ENCODE assay signal across 12 cellular contexts in genomic region chr14:103543721-103544626, GRCh38. TPM values are rescaled to one million over a fixed set of nuclear protein-coding genes. Genes with fewer than 3 reads are reported as not detected.
DNase-seq lines count a peak whose midpoint lies in the region; ATAC-seq and TF ChIP-seq lines count a peak whose summit lies in the region.
"Had no signal": no experiment of that assay in that cellular context is flagged by ENCODE, and none has a peak within 500 bp of the region (broad histone marks: within the 10 kb centered on the region; RNA-seq: fewer than 3 reads in every experiment).

No MANE protein-coding gene starts in this region.

- H3K9ac ChIP-seq in NT2/D1 (ENCODE audit: insufficient read length, low read depth): peak overlapping the region; percentile 70

- POLR2A ChIA-PET in GM10248 (lab: Yijun Ruan, JAX): no interaction called here

- H3K27me3 Mint-ChIP-seq in activated naive CD4-positive, alpha-beta T cell treated with anti-CD3 and anti-CD28 coated beads for 36 hours (ENCODE audit: low read depth): peaks cover 2% of the 10 kb centered on the region
- H3K27me3 Mint-ChIP-seq: activated CD4-positive, alpha-beta T cell treated with anti-CD3 and anti-CD28 coated beads, Interleukin-2, amount 10 ng/mL, durations not matched to agents 24 days and 14 days; activated naive CD8-positive, alpha-beta T cell; B cell had no signal

- no peaks in the 10 kb centered on the region for H3K9me3 ChIP-seq in NT2/D1 (ENCODE audit: insufficient read depth, low read length)
- no peaks in the 10 kb centered on the region for H3K9me3 ChIP-seq in ovary

- H3K36me3 ChIP-seq in NT2/D1 (ENCODE audit: insufficient read depth, insufficient read length, low read length) (no peaks in the 10 kb centered on the region), ovary (no peaks in the 10 kb centered on the region)

- H3K4me3 Mint-ChIP-seq in activated naive CD4-positive, alpha-beta T cell treated with anti-CD3 and anti-CD28 coated beads for 36 hours: no peak overlapping the region
- H3K4me3 Mint-ChIP-seq: activated CD4-positive, alpha-beta T cell treated with anti-CD3 and anti-CD28 coated beads, Interleukin-2, amount 10 ng/mL, durations not matched to agents 24 days and 14 days; activated naive CD8-positive, alpha-beta T cell; B cell had no signal

- no peaks in the 10 kb centered on the region for H3K36me3 Mint-ChIP-seq in activated naive CD4-positive, alpha-beta T cell treated with anti-CD3 and anti-CD28 coated beads for 36 hours (ENCODE audit: low read depth)
- H3K36me3 Mint-ChIP-seq: activated naive CD8-positive, alpha-beta T cell had no signal

- TF ChIP-seq POLR2A in ovary (IDR thresholded peaks at IDR 0.05): no peak

- no peak for TF ChIP-seq EP300 in ovary (IDR thresholded peaks at IDR 0.05)

- H3K27me3 ChIP-seq in NT2/D1 (ENCODE audit: insufficient read depth, insufficient read length) (no peaks in the 10 kb centered on the region), ovary (no peaks in the 10 kb centered on the region)

- 34 to 38% (median 36%) methylated on average over 21 to 35 of the region's 35 CpGs for WGBS in ovary, 3 donors

- CTCF ChIA-PET in activated naive CD4-positive, alpha-beta T cell treated with anti-CD3 and anti-CD28 coated beads for 36 hours (lab: Charles Lee): interaction anchor here (0.5 to 2.4 kb wide), 2 partner anchors 25 to 269 kb away, joined by 4 to 6 read pairs; no protein-coding TSS in a partner anchor
- CTCF ChIA-PET in GM10248 (lab: Yijun Ruan, JAX): interaction anchor here (1.3 to 14.9 kb wide), 3 partner anchors 9 to 57 kb away, joined by 3 to 214 read pairs (median 4); partner anchors contain the start of gene CKB

- H3K4me1 Mint-ChIP-seq in activated naive CD4-positive, alpha-beta T cell treated with anti-CD3 and anti-CD28 coated beads for 36 hours (ENCODE audit: low read depth): no peaks in the 10 kb centered on the region
- H3K4me1 Mint-ChIP-seq: activated CD4-positive, alpha-beta T cell treated with anti-CD3 and anti-CD28 coated beads, Interleukin-2, amount 10 ng/mL, durations not matched to agents 24 days and 14 days had no signal

- TF ChIP-seq CTCF in C4-2B (conservative IDR thresholded peaks at IDR 0.05) (no peak), ovary (IDR thresholded peaks at IDR 0.05) (no peak), GM10248 (IDR thresholded peaks at IDR 0.05; ENCODE audit: control extremely low read depth, extremely low read depth, low read depth, missing control alignments) (no peak)

- no peak overlapping the region for H3K27ac Mint-ChIP-seq in activated naive CD4-positive, alpha-beta T cell treated with anti-CD3 and anti-CD28 coated beads for 36 hours
- H3K27ac Mint-ChIP-seq: activated CD4-positive, alpha-beta T cell treated with anti-CD3 and anti-CD28 coated beads, Interleukin-2, amount 10 ng/mL, durations not matched to agents 24 days and 14 days; activated naive CD8-positive, alpha-beta T cell; B cell had no signal

- H3K4me3 ChIP-seq in NT2/D1 (ENCODE audit: insufficient read length, low read depth) (no peak overlapping the region), ovary (no peak overlapping the region)

- intact Hi-C loops in left cardiac atrium (cut with DNase I): loop anchor here in 1 of 2 donors (2.0 kb wide), 1 partner anchor 25 kb away; no protein-coding TSS in a partner anchor
- intact Hi-C loops in ovary (cut with DNase I): loop anchor here in 1 of 4 donors (5.0 kb wide), 1 partner anchor 42 kb away; no protein-coding TSS in a partner anchor
- intact Hi-C loops in activated naive CD4-positive, alpha-beta T cell treated with anti-CD3 and anti-CD28 coated beads for 36 hours (cut with micrococcal nuclease): no loop called here

- H3K9me3 Mint-ChIP-seq in activated naive CD4-positive, alpha-beta T cell treated with anti-CD3 and anti-CD28 coated beads for 36 hours: no peaks in the 10 kb centered on the region
- H3K9me3 Mint-ChIP-seq: activated CD4-positive, alpha-beta T cell treated with anti-CD3 and anti-CD28 coated beads, Interleukin-2, amount 10 ng/mL, durations not matched to agents 24 days and 14 days had no signal

- no peak for DNase-seq in NT2/D1 (ENCODE audit: low read depth, low spot score)
- DNase-seq in left cardiac atrium: peak; percentile 69
- peak; percentile 64 to 85 (median 77) for DNase-seq in ovary
- no peak for DNase-seq in UCSD-AML1 (lab: John Stamatoyannopoulos, UW; ENCODE audit: unreplicated experiment)
- no peak for DNase-seq in activated naive CD4-positive, alpha-beta T cell treated with anti-CD3 and anti-CD28 coated beads for 36 hours
- no peak for DNase-seq in GM10248 (ENCODE audit: extremely low spot score)
- DNase-seq: activated CD4-positive, alpha-beta T cell treated with anti-CD3 and anti-CD28 coated beads, Interleukin-2, amount 10 ng/mL, durations not matched to agents 24 days and 14 days; RPMI8226 had no signal

- ATAC-seq in left cardiac atrium: peak; percentile 9 to 38
- ATAC-seq in HG03521 (IDR thresholded peaks at IDR 0.05; ENCODE audit: unreplicated experiment): no peak

- peaks cover 40% of the 10 kb centered on the region for H3K4me1 ChIP-seq in NT2/D1 (ENCODE audit: insufficient read depth, insufficient read length)
- peaks cover 29% of the 10 kb centered on the region for H3K4me1 ChIP-seq in ovary (ENCODE audit: insufficient read depth)

- H3K27ac ChIP-seq in C4-2B: peak overlapping the region; percentile 58
- H3K27ac ChIP-seq in ovary: no peak overlapping the region

RNA-seq across cellular contexts. Expression of gene TRMT61A, which starts 15.0 kb away (rescaled TPM):
- total RNA-seq in left cardiac atrium: 1 to 10 TPM; 6.0 to 8.5 TPM
- 10 to 100 TPM in 6 of 7 donors, 1 to 10 TPM in 1; 8.1 to 20.9 (median 14.8) TPM for total RNA-seq in ovary
- polyA plus RNA-seq in ovary: 10 to 100 TPM in 1 of 2 donors, under 1 TPM in 1; 0.62 to 12.1 TPM
- total RNA-seq in activated naive CD4-positive, alpha-beta T cell treated with anti-CD3 and anti-CD28 coated beads for 36 hours: 1 to 10 TPM; 6.6 to 6.7 TPM

RNA-seq across cellular contexts. Expression of gene BAG5, which starts 18.5 kb away (rescaled TPM):
- total RNA-seq in left cardiac atrium (10 to 100 TPM; 15.2 to 23.6 TPM), ovary (10 to 100 TPM; 13.2 to 29.1 (median 24.4) TPM)
- polyA plus RNA-seq in ovary: 10 to 100 TPM in 1 of 2 donors, 1 to 10 TPM in 1; 9.8 to 26.6 TPM
- total RNA-seq in activated naive CD4-positive, alpha-beta T cell treated with anti-CD3 and anti-CD28 coated beads for 36 hours: 10 to 100 TPM; 15.5 to 16.6 TPM

RNA-seq across cellular contexts. Expression of gene COA8, which starts 18.8 kb away (rescaled TPM):
- total RNA-seq in left cardiac atrium: 10 to 100 TPM; 37.8 to 42.5 TPM
- 10 to 100 TPM; 11.4 to 28.1 (median 26.6) TPM for total RNA-seq in ovary
- 10 to 100 TPM; 34.9 to 50.1 TPM for polyA plus RNA-seq in ovary
- 10 to 100 TPM; 36.8 to 48.4 TPM for total RNA-seq in activated naive CD4-positive, alpha-beta T cell treated with anti-CD3 and anti-CD28 coated beads for 36 hours

RNA-seq across cellular contexts. Expression of gene CKB, which starts 21.3 kb away (rescaled TPM):
- total RNA-seq in left cardiac atrium: 100 to 1,000 TPM; 407 to 412 TPM
- total RNA-seq in ovary: 100 to 1,000 TPM in 6 of 7 donors, 10 to 100 TPM in 1; 79.4 to 284 (median 140) TPM
- 100 to 1,000 TPM in 1 of 2 donors, 10 to 100 TPM in 1; 47.5 to 134 TPM for polyA plus RNA-seq in ovary
- 1 to 10 TPM; 3.8 to 4.9 TPM for total RNA-seq in activated naive CD4-positive, alpha-beta T cell treated with anti-CD3 and anti-CD28 coated beads for 36 hours

Comparison
In these comparisons a context has a peak if more than half of its experiments do, and no peak if none do; other contexts are left out.
1. DNase-seq: peak in left cardiac atrium (single experiment) and ovary (5 of 5); none in NT2/D1 (single experiment), UCSD-AML1 (single experiment), activated naive CD4-positive, alpha-beta T cell treated with anti-CD3 and anti-CD28 coated beads for 36 hours (single experiment) and GM10248 (single experiment).